In the genomic region with DNA sequence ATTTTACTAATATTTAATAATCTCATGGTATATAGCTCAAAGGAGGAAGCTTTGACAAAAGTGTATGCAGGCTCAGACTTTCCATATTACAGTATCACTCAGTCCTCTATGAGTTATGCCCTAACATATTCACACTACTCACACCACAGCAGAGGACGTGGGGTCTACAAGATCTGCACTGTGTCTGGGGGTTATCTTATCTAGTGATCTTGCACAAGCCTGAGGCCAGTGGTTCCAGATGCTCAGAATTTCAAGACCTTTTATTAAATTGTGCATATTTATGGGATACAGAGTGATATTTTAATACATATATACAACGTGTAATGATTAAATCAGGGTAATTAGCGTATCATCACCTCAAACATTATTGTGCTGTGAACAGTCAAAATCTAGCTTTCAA, we compare ENCODE assay signal across 25 cellular contexts.
"Had no signal": no experiment of that assay in that cellular context is flagged by ENCODE, and none has a peak within 500 bp of the region (broad histone marks: within the 10 kb centered on the region; RNA-seq: fewer than 3 reads in every experiment).

No MANE protein-coding gene starts in this region.

- H3K27ac ChIP-seq: colonic mucosa, coronary artery, dorsolateral prefrontal cortex, epithelial cell of prostate, esophagus muscularis mucosa, esophagus squamous epithelium, foreskin keratinocyte, gastrocnemius medialis, gastroesophageal sphincter, heart left ventricle, heart right ventricle had no signal

- H3K4me3 ChIP-seq: colonic mucosa, coronary artery, dorsolateral prefrontal cortex, esophagus muscularis mucosa, esophagus squamous epithelium, gastrocnemius medialis, gastroesophageal sphincter, heart left ventricle, heart right ventricle had no signal

- H3K4me3 Mint-ChIP-seq: dendritic cell treated with granulocyte-macrophage colony-stimulating factor and Interleukin-4, amounts not matched to agents 40 ng/mL and 50 ng/mL, for 4 days; effector memory CD8-positive, alpha-beta T cell; endodermal cell had no signal

- H3K9me3 Mint-ChIP-seq: endodermal cell had no signal

- ATAC-seq: effector memory CD8-positive, alpha-beta T cell; esophagus mucosa; foreskin keratinocyte; gastrocnemius medialis; gastroesophageal sphincter; heart left ventricle; heart right ventricle had no signal

- H3K4me1 ChIP-seq: colonic mucosa, esophagus muscularis mucosa, esophagus squamous epithelium, foreskin keratinocyte, gastrocnemius medialis, gastroesophageal sphincter, heart left ventricle, heart right ventricle had no signal

- H3K36me3 ChIP-seq: colonic mucosa, esophagus muscularis mucosa, esophagus squamous epithelium, gastrocnemius medialis, gastroesophageal sphincter, heart left ventricle, heart right ventricle had no signal

- H3K27me3 Mint-ChIP-seq: dendritic cell treated with granulocyte-macrophage colony-stimulating factor and Interleukin-4, amounts not matched to agents 40 ng/mL and 50 ng/mL, for 4 days; effector memory CD8-positive, alpha-beta T cell had no signal

- H3K27ac Mint-ChIP-seq: dendritic cell treated with granulocyte-macrophage colony-stimulating factor and Interleukin-4, amounts not matched to agents 40 ng/mL and 50 ng/mL, for 4 days; effector memory CD8-positive, alpha-beta T cell; endodermal cell had no signal

- H3K27me3 ChIP-seq: colonic mucosa, esophagus muscularis mucosa, esophagus squamous epithelium, foreskin keratinocyte, gastrocnemius medialis, gastroesophageal sphincter, heart left ventricle, heart right ventricle had no signal

- H3K9me3 ChIP-seq: colonic mucosa, esophagus muscularis mucosa, gastrocnemius medialis, gastroesophageal sphincter, heart left ventricle had no signal

- DNase-seq: colonic mucosa; cortex of kidney; dermis blood vessel endothelial cell; dorsolateral prefrontal cortex; effector CD4-positive, alpha-beta T cell; effector CD8-positive, alpha-beta T cell; effector memory CD4-positive, alpha-beta T cell; effector memory CD8-positive, alpha-beta T cell; endodermal cell; erythroblast; esophagus squamous epithelium; foreskin fibroblast; foreskin keratinocyte; foreskin melanocyte; gastrocnemius medialis; glutamatergic neuron; head of caudate nucleus; heart left ventricle; heart right ventricle had no signal
